Comparison of ENCODE assay signal across 1 cellular context in the genomic region with DNA sequence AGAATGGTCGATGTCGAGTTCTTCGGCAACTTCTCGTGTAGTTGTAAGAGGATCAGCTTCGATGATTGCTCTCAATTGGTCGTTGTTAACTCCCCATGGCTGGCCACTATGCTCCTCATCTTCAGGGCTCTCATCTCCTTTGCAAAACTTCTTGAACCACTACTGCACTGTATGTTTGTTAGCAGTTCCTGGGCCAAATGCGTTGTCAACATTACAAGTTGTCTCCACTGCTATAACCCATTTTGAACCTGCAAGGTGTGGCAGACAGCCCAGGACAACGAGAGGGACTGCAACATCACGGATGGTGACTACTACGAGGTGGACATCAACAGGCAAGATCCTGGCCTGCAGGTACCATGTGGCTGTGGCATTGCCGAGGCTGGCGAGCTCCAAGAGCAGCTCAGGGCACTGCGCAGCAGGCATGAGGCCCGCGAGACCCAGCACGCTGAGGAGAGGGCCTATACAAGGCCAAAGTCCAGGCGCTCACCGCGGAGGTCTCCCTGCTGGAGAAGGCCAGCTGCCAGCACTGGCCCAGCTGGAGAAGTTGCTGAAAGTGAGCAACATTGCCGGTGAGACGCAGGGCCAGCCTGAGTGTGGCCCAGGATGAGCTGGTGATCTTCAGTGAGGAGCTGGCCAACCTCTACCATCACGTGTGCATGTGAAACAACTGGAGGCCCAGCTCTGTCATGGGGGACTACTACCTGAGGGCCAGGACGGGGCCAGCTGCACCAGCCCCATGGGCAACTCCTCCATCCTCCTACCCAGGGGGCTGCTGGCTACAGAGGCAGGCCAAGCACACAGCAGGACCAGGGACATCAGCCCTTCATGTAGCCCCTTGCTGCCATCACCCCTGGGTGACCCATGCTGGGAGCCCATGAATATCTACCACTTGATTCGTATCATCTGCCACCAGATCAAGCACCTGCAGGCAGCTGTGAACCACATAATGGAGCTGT.
TF ChIP-seq lines count a peak whose summit lies in the region.

No MANE protein-coding gene starts in this region.

TF ChIP-seq in HepG2, 621 proteins besides CTCF, POLR2A, EP300 and RAD21 (continued from another document and continues in another):
- TF ChIP-seq, protein P1, sequence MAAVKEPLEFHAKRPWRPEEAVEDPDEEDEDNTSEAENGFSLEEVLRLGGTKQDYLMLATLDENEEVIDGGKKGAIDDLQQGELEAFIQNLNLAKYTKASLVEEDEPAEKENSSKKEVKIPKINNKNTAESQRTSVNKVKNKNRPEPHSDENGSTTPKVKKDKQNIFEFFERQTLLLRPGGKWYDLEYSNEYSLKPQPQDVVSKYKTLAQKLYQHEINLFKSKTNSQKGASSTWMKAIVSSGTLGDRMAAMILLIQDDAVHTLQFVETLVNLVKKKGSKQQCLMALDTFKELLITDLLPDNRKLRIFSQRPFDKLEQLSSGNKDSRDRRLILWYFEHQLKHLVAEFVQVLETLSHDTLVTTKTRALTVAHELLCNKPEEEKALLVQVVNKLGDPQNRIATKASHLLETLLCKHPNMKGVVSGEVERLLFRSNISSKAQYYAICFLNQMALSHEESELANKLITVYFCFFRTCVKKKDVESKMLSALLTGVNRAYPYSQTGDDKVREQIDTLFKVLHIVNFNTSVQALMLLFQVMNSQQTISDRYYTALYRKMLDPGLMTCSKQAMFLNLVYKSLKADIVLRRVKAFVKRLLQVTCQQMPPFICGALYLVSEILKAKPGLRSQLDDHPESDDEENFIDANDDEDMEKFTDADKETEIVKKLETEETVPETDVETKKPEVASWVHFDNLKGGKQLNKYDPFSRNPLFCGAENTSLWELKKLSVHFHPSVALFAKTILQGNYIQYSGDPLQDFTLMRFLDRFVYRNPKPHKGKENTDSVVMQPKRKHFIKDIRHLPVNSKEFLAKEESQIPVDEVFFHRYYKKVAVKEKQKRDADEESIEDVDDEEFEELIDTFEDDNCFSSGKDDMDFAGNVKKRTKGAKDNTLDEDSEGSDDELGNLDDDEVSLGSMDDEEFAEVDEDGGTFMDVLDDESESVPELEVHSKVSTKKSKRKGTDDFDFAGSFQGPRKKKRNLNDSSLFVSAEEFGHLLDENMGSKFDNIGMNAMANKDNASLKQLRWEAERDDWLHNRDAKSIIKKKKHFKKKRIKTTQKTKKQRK (IDR thresholded peaks at IDR 0.05; ENCODE audit: low read length), result no peak
- TF ChIP-seq, protein P2, sequence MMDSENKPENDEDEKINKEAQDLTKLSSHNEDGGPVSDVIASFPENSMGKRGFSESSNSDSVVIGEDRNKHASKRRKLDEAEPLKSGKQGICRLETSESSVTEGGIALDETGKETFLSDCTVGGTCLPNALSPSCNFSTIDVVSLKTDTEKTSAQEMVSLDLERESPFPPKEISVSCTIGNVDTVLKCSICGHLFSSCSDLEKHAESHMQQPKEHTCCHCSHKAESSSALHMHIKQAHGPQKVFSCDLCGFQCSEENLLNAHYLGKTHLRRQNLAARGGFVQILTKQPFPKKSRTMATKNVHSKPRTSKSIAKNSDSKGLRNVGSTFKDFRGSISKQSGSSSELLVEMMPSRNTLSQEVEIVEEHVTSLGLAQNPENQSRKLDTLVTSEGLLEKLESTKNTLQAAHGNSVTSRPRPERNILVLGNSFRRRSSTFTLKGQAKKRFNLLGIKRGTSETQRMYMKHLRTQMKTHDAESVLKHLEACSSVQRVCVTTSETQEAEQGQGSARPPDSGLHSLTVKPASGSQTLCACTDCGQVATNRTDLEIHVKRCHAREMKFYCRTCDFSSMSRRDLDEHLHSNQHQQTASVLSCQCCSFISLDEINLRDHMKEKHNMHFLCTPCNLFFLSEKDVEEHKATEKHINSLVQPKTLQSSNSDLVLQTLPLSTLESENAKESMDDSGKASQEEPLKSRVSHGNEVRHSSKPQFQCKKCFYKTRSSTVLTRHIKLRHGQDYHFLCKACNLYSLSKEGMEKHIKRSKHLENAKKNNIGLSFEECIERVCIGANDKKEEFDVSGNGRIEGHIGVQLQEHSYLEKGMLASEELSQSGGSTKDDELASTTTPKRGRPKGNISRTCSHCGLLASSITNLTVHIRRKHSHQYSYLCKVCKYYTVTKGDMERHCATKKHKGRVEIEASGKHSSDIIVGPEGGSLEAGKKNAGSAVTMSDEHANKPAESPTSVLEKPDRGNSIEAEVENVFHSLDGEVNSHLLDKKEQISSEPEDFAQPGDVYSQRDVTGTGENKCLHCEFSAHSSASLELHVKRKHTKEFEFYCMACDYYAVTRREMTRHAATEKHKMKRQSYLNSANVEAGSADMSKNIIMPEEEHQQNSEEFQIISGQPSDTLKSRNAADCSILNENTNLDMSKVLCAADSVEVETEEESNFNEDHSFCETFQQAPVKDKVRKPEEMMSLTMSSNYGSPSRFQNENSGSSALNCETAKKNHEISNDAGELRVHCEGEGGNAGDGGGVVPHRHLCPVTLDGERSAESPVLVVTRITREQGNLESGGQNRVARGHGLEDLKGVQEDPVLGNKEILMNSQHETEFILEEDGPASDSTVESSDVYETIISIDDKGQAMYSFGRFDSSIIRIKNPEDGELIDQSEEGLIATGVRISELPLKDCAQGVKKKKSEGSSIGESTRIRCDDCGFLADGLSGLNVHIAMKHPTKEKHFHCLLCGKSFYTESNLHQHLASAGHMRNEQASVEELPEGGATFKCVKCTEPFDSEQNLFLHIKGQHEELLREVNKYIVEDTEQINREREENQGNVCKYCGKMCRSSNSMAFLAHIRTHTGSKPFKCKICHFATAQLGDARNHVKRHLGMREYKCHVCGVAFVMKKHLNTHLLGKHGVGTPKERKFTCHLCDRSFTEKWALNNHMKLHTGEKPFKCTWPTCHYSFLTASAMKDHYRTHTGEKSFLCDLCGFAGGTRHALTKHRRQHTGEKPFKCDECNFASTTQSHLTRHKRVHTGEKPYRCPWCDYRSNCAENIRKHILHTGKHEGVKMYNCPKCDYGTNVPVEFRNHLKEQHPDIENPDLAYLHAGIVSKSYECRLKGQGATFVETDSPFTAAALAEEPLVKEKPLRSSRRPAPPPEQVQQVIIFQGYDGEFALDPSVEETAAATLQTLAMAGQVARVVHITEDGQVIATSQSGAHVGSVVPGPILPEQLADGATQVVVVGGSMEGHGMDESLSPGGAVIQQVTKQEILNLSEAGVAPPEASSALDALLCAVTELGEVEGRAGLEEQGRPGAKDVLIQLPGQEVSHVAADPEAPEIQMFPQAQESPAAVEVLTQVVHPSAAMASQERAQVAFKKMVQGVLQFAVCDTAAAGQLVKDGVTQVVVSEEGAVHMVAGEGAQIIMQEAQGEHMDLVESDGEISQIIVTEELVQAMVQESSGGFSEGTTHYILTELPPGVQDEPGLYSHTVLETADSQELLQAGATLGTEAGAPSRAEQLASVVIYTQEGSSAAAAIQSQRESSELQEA (CRISPR knock-in tag; IDR thresholded peaks at IDR 0.05; ENCODE audit: not compliant biosample characterization), result peak; percentile 84
- TF ChIP-seq, protein P3, sequence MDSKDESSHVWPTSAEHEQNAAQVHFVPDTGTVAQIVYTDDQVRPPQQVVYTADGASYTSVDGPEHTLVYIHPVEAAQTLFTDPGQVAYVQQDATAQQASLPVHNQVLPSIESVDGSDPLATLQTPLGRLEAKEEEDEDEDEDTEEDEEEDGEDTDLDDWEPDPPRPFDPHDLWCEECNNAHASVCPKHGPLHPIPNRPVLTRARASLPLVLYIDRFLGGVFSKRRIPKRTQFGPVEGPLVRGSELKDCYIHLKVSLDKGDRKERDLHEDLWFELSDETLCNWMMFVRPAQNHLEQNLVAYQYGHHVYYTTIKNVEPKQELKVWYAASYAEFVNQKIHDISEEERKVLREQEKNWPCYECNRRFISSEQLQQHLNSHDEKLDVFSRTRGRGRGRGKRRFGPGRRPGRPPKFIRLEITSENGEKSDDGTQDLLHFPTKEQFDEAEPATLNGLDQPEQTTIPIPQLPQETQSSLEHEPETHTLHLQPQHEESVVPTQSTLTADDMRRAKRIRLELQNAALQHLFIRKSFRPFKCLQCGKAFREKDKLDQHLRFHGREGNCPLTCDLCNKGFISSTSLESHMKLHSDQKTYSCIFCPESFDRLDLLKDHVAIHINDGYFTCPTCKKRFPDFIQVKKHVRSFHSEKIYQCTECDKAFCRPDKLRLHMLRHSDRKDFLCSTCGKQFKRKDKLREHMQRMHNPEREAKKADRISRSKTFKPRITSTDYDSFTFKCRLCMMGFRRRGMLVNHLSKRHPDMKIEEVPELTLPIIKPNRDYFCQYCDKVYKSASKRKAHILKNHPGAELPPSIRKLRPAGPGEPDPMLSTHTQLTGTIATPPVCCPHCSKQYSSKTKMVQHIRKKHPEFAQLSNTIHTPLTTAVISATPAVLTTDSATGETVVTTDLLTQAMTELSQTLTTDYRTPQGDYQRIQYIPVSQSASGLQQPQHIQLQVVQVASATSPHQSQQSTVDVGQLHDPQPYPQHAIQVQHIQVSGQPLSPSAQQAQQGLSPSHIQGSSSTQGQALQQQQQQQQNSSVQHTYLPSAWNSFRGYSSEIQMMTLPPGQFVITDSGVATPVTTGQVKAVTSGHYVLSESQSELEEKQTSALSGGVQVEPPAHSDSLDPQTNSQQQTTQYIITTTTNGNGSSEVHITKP (CRISPR knock-in tag; IDR thresholded peaks at IDR 0.05; ENCODE audit: low read depth), result peak; percentile 26; the same call in 1 of the 2 replicates
- TF ChIP-seq ZNF20 (CRISPR knock-in tag; IDR thresholded peaks at IDR 0.05) (no peak), ZNF615 (CRISPR knock-in tag; IDR thresholded peaks at IDR 0.05; ENCODE audit: borderline replicate concordance) (no peak), KLF16 (CRISPR knock-in tag; IDR thresholded peaks at IDR 0.05) (peak in 1 of 2 experiments; percentile 64; a peak in 1 of 4 replicates), MYC (CRISPR knock-in tag; IDR thresholded peaks at IDR 0.05; ENCODE audit: borderline replicate concordance) (peak; percentile 86), ZZZ3 (CRISPR knock-in tag; IDR thresholded peaks at IDR 0.05; ENCODE audit: borderline replicate concordance) (no peak), FOXA1 (IDR thresholded peaks at IDR 0.05) (no peak), FOXA1 (CRISPR knock-in tag; IDR thresholded peaks at IDR 0.05) (no peak), TCF7L2 (IDR thresholded peaks at IDR 0.05; ENCODE audit: low read depth, low read length) (no peak), ISX (CRISPR knock-in tag; conservative IDR thresholded peaks at IDR 0.05) (no peak; the same call in 1 of the 2 replicates), SMARCC2 (IDR thresholded peaks at IDR 0.05) (no peak), TEAD3 (CRISPR knock-in tag; optimal IDR thresholded peaks at IDR 0.05; ENCODE audit: borderline replicate concordance) (no peak), ZNF558 (CRISPR knock-in tag; IDR thresholded peaks at IDR 0.05; ENCODE audit: borderline replicate concordance) (no peak), GZF1 (CRISPR knock-in tag; IDR thresholded peaks at IDR 0.05) (no peak; the same call in 1 of the 2 replicates), MEIS1 (CRISPR knock-in tag; IDR thresholded peaks at IDR 0.05; ENCODE audit: borderline replicate concordance) (no peak)
- TF ChIP-seq, protein P4, sequence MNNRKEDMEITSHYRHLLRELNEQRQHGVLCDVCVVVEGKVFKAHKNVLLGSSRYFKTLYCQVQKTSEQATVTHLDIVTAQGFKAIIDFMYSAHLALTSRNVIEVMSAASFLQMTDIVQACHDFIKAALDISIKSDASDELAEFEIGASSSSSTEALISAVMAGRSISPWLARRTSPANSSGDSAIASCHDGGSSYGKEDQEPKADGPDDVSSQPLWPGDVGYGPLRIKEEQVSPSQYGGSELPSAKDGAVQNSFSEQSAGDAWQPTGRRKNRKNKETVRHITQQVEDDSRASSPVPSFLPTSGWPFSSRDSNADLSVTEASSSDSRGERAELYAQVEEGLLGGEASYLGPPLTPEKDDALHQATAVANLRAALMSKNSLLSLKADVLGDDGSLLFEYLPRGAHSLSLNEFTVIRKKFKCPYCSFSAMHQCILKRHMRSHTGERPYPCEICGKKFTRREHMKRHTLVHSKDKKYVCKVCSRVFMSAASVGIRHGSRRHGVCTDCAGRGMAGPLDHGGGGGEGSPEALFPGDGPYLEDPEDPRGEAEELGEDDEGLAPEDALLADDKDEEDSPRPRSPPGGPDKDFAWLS (CRISPR knock-in tag; IDR thresholded peaks at IDR 0.05; ENCODE audit: borderline replicate concordance), result 0 out of 2 replicates have a peak, but pooled peaks have one; percentile 77
- TF ChIP-seq, protein P5, sequence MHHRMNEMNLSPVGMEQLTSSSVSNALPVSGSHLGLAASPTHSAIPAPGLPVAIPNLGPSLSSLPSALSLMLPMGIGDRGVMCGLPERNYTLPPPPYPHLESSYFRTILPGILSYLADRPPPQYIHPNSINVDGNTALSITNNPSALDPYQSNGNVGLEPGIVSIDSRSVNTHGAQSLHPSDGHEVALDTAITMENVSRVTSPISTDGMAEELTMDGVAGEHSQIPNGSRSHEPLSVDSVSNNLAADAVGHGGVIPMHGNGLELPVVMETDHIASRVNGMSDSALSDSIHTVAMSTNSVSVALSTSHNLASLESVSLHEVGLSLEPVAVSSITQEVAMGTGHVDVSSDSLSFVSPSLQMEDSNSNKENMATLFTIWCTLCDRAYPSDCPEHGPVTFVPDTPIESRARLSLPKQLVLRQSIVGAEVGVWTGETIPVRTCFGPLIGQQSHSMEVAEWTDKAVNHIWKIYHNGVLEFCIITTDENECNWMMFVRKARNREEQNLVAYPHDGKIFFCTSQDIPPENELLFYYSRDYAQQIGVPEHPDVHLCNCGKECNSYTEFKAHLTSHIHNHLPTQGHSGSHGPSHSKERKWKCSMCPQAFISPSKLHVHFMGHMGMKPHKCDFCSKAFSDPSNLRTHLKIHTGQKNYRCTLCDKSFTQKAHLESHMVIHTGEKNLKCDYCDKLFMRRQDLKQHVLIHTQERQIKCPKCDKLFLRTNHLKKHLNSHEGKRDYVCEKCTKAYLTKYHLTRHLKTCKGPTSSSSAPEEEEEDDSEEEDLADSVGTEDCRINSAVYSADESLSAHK (CRISPR knock-in tag; IDR thresholded peaks at IDR 0.05; ENCODE audit: borderline replicate concordance), result no peak
- TF ChIP-seq, protein P6, sequence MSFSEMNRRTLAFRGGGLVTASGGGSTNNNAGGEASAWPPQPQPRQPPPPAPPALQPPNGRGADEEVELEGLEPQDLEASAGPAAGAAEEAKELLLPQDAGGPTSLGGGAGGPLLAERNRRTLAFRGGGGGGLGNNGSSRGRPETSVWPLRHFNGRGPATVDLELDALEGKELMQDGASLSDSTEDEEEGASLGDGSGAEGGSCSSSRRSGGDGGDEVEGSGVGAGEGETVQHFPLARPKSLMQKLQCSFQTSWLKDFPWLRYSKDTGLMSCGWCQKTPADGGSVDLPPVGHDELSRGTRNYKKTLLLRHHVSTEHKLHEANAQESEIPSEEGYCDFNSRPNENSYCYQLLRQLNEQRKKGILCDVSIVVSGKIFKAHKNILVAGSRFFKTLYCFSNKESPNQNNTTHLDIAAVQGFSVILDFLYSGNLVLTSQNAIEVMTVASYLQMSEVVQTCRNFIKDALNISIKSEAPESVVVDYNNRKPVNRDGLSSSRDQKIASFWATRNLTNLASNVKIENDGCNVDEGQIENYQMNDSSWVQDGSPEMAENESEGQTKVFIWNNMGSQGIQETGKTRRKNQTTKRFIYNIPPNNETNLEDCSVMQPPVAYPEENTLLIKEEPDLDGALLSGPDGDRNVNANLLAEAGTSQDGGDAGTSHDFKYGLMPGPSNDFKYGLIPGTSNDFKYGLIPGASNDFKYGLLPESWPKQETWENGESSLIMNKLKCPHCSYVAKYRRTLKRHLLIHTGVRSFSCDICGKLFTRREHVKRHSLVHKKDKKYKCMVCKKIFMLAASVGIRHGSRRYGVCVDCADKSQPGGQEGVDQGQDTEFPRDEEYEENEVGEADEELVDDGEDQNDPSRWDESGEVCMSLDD (CRISPR knock-in tag; IDR thresholded peaks at IDR 0.05; ENCODE audit: borderline replicate concordance), result no peak
